In genomic region chr12:14955876-14956811, GRCh38 we compare ENCODE assay signal across 8 cellular contexts. TPM values are rescaled to one million over a fixed set of nuclear protein-coding genes. Genes with fewer than 3 reads are reported as not detected.
DNase-seq lines count a peak whose midpoint lies in the region; ATAC-seq and TF ChIP-seq lines count a peak whose summit lies in the region.

No MANE protein-coding gene starts in this region.

- in situ Hi-C loops in G401 (cut with HindIII; ENCODE audit: low sequenced_read_pairs): no loop called here

- peak overlapping the region; percentile 96 to 100 (median 99) for H3K4me3 Mint-ChIP-seq in CD4-positive, alpha-beta memory T cell
- peak overlapping the region; percentile 100 for H3K4me3 Mint-ChIP-seq in activated naive CD4-positive, alpha-beta T cell treated with anti-CD3 and anti-CD28 coated beads, Interleukin-2, amount 50 U/mL, for 24 hours

- TF ChIP-seq CTCF in thoracic aorta (IDR thresholded peaks at IDR 0.05) (no peak), mucosa of descending colon (IDR thresholded peaks at IDR 0.05) (no peak)

- peaks cover 6% of the 10 kb centered on the region for H3K36me3 ChIP-seq in CD4-positive, alpha-beta memory T cell (ENCODE audit: insufficient read depth, low read length)
- H3K36me3 ChIP-seq in thoracic aorta (no peaks in the 10 kb centered on the region), mucosa of descending colon (ENCODE audit: low read depth) (no peaks in the 10 kb centered on the region)

- H3K27ac ChIP-seq in CD4-positive, alpha-beta memory T cell (ENCODE audit: low read depth, low read length): peak overlapping the region; percentile 92
- H3K27ac ChIP-seq in thoracic aorta: peak overlapping the region in 1 of 2 donors; percentile 12

- H3K27me3 ChIP-seq in CD4-positive, alpha-beta memory T cell (ENCODE audit: insufficient read depth, low read length): no peaks in the 10 kb centered on the region
- H3K27me3 ChIP-seq in thoracic aorta (replicated peaks; ENCODE audit: insufficient read depth): no peaks in the 10 kb centered on the region

- H3K27ac Mint-ChIP-seq in CD4-positive, alpha-beta memory T cell: peak overlapping the region; percentile 81 to 98 (median 91)
- peak overlapping the region; percentile 95 for H3K27ac Mint-ChIP-seq in activated naive CD4-positive, alpha-beta T cell treated with anti-CD3 and anti-CD28 coated beads, Interleukin-2, amount 50 U/mL, for 24 hours

- peak in 1 of 5 donors; percentile 67 for DNase-seq in CD4-positive, alpha-beta memory T cell
- DNase-seq in thoracic aorta (ENCODE audit: low spot score) (no peak), mucosa of descending colon (no peak), G401 (ENCODE audit: low spot score) (no peak), foreskin melanocyte (no peak)

- no peaks in the 10 kb centered on the region for H3K27me3 Mint-ChIP-seq in CD4-positive, alpha-beta memory T cell
- H3K27me3 Mint-ChIP-seq in activated naive CD4-positive, alpha-beta T cell treated with anti-CD3 and anti-CD28 coated beads, Interleukin-2, amount 50 U/mL, for 24 hours: no peaks in the 10 kb centered on the region

- H3K4me3 ChIP-seq in CD4-positive, alpha-beta memory T cell (ENCODE audit: low read length in 2 of 2): peak overlapping the region; percentile 43 to 77
- H3K4me3 ChIP-seq in thoracic aorta: peak overlapping the region; percentile 7
- H3K4me3 ChIP-seq in mucosa of descending colon: no peak overlapping the region

- peaks cover 0 to 3% (median 0%) of the 10 kb centered on the region in 8 donors for H3K9me3 Mint-ChIP-seq in CD4-positive, alpha-beta memory T cell
- H3K9me3 Mint-ChIP-seq in activated naive CD4-positive, alpha-beta T cell treated with anti-CD3 and anti-CD28 coated beads, Interleukin-2, amount 50 U/mL, for 24 hours: no peaks in the 10 kb centered on the region

- peaks cover 41 to 88% (median 52%) of the 10 kb centered on the region in 4 donors for H3K4me1 Mint-ChIP-seq in CD4-positive, alpha-beta memory T cell
- H3K4me1 Mint-ChIP-seq in activated naive CD4-positive, alpha-beta T cell treated with anti-CD3 and anti-CD28 coated beads, Interleukin-2, amount 50 U/mL, for 24 hours: peaks cover 84% of the 10 kb centered on the region

- peaks cover 69% of the 10 kb centered on the region for H3K4me1 ChIP-seq in CD4-positive, alpha-beta memory T cell (ENCODE audit: insufficient read depth, low read length)
- H3K4me1 ChIP-seq in thoracic aorta (ENCODE audit: control insufficient read depth in 1 of 2, low read depth in 2 of 2) (peaks cover 33 to 73% of the 10 kb centered on the region in 2 donors), mucosa of descending colon (ENCODE audit: low read depth) (peaks cover 7% of the 10 kb centered on the region)

- peak; percentile 33 for ATAC-seq in GM19463 (IDR thresholded peaks at IDR 0.05; ENCODE audit: unreplicated experiment)
- peak; percentile 31 for ATAC-seq in HG03571 (IDR thresholded peaks at IDR 0.05; ENCODE audit: unreplicated experiment)
- ATAC-seq in thoracic aorta (ENCODE audit: insufficient number of reproducible peaks, low FRiP score, low read depth): no peak
- no peak for ATAC-seq in mucosa of descending colon

- peaks cover 55 to 81% of the 10 kb centered on the region in 2 donors for H3K36me3 Mint-ChIP-seq in CD4-positive, alpha-beta memory T cell
- peaks cover 5% of the 10 kb centered on the region for H3K36me3 Mint-ChIP-seq in activated naive CD4-positive, alpha-beta T cell treated with anti-CD3 and anti-CD28 coated beads, Interleukin-2, amount 50 U/mL, for 24 hours

- POLR2A ChIA-PET in CD4-positive, alpha-beta memory T cell (lab: Charles Lee; ENCODE audit: partially characterized antibody): interaction anchor here (0.8 to 11.8 kb wide), 11 partner anchors 9 to 833 kb away, joined by 3 to 224 read pairs (median 6); partner anchors contain the start of genes EPS8 and ERP27

- no peaks in the 10 kb centered on the region for H3K9me3 ChIP-seq in CD4-positive, alpha-beta memory T cell (ENCODE audit: control insufficient read depth in 1 of 2, low read length in 2 of 2)
- H3K9me3 ChIP-seq in thoracic aorta: no peaks in the 10 kb centered on the region
- H3K9me3 ChIP-seq in mucosa of descending colon: no peaks in the 10 kb centered on the region

- intact Hi-C loops in CD4-positive, alpha-beta memory T cell (cut with micrococcal nuclease): loop anchor here (10.0 kb wide), 1 partner anchor 561 kb away; no protein-coding TSS in a partner anchor
- intact Hi-C loops in mucosa of descending colon (cut with DNase I, micrococcal nuclease): no loop called here

- CTCF ChIA-PET in CD4-positive, alpha-beta memory T cell (lab: Charles Lee; ENCODE audit: partially characterized antibody): interaction anchor here (1.4 to 2.2 kb wide), 3 partner anchors 8 to 20 kb away, joined by 5 to 12 read pairs (median 7); partner anchors contain the start of gene ERP27

RNA-seq across cellular contexts. Expression of gene ARHGDIB, which starts 5.3 kb away (rescaled TPM):
- total RNA-seq in CD4-positive, alpha-beta memory T cell: 100 to 1,000 TPM; 717 to 768 TPM
- 1,000 to 10,000 TPM; 2,962 to 4,406 TPM for polyA plus RNA-seq in CD4-positive, alpha-beta memory T cell
- total RNA-seq in thoracic aorta (100 to 1,000 TPM; 199 to 223 TPM), mucosa of descending colon (10 to 100 TPM; 26.2 to 78.2 (median 37.8) TPM)
- total RNA-seq in G401 (2014; rRNA removed; shearing (Covaris generic)): not detected in 2 replicates

RNA-seq across cellular contexts. Expression of gene PDE6H, which starts 16.7 kb away (rescaled TPM):
- not detected for total RNA-seq in CD4-positive, alpha-beta memory T cell
- polyA plus RNA-seq in CD4-positive, alpha-beta memory T cell: not detected
- total RNA-seq in thoracic aorta (not detected), mucosa of descending colon (under 1 TPM in 1 of 3 donors, not detected in 2; 0.55 TPM)
- total RNA-seq in G401 (2014; rRNA removed; shearing (Covaris generic)): not detected in 2 replicates

RNA-seq across cellular contexts. Expression of gene ERP27, which starts 17.8 kb away (rescaled TPM):
- total RNA-seq in CD4-positive, alpha-beta memory T cell: 10 to 100 TPM in 1 of 2 experiments, 1 to 10 TPM in 1; 9.3 to 11.5 TPM
- polyA plus RNA-seq in CD4-positive, alpha-beta memory T cell: 1 to 10 TPM; 3.4 to 4.5 TPM
- total RNA-seq in thoracic aorta (1 to 10 TPM in 1 of 2 donors, not detected in 1; 2.4 TPM), mucosa of descending colon (1 to 10 TPM; 1.4 to 5.6 (median 4.1) TPM)
- total RNA-seq in G401 (2014; rRNA removed; shearing (Covaris generic)): not detected in 2 replicates

Comparison
In these comparisons a context has a peak if more than half of its experiments do, and no peak if none do; other contexts are left out.
1. ATAC-seq: peak in GM19463 (single experiment) and HG03571 (single experiment); none in thoracic aorta (single experiment) and mucosa of descending colon (single experiment).
2. RNA of gene ARHGDIB, which starts 5.3 kb away (total RNA-seq): 717 to 768 TPM in CD4-positive, alpha-beta memory T cell, 199 to 223 TPM in thoracic aorta and 26.2 to 78.2 TPM in mucosa of descending colon; not detected in G401; every median in the first group is over 10 times any median in the second.